In the genomic region with DNA sequence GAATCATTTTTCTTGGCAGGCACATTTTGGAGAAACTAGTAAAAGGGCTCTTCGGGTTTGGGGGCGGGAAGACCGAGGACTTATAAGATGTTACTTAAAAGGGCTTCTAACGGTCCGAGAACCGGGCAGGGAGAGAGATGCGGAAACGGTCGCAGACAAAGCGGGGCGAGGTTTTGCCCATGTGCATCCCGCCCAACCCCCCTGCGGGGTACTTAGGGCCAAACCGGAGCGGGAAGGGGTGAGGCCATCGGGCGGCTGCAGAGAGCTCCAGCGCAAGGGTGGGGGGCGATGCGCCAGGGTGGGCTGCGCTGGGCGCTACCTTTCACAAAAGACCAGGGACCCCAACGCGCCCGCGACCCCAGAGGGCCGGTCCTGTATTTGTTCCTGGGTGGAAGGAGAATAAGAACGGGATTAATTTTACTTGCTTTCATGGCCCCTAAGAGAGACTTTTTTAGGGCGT, we compare ENCODE assay signal across 8 cellular contexts. TPM values are rescaled to one million over a fixed set of nuclear protein-coding genes. Genes with fewer than 3 reads are reported as not detected.
A peak's percentile ranks its signal among the peaks of the same experiment; 100 is the strongest.
DNase-seq lines count a peak whose midpoint lies in the region; ATAC-seq and TF ChIP-seq lines count a peak whose summit lies in the region.

No MANE protein-coding gene starts in this region.

- H3K27ac ChIP-seq in Karpas-422 (ENCODE audit: low read length): peak overlapping the region; percentile 99
- H3K27ac ChIP-seq in adipose tissue (ENCODE audit: low read depth, low read length): peak overlapping the region; percentile 63
- peak overlapping the region; percentile 98 for H3K27ac ChIP-seq in left ventricle myocardium inferior (replicated peaks)

- H3K9me3 ChIP-seq in Karpas-422 (ENCODE audit: low read length) (no peaks in the 10 kb centered on the region), left ventricle myocardium inferior (replicated peaks) (no peaks in the 10 kb centered on the region)

- peak; percentile 86 for DNase-seq in COR-L47 (lab: John Stamatoyannopoulos, UW)
- peak; percentile 94 for DNase-seq in Karpas-422
- peak; percentile 70 for DNase-seq in SK-N-DZ (ENCODE audit: low spot score)
- peak; percentile 75 for DNase-seq in left ventricle myocardium inferior
- DNase-seq in posterior vena cava (ENCODE audit: low spot score): peak; percentile 92
- no peak for DNase-seq in middle frontal gyrus (ENCODE audit: extremely low spot score, low spot score)

- peaks cover 30% of the 10 kb centered on the region for H3K36me3 ChIP-seq in Karpas-422 (ENCODE audit: insufficient read depth, low read length)
- H3K36me3 ChIP-seq in left ventricle myocardium inferior: peaks cover 31% of the 10 kb centered on the region

- peak overlapping the region; percentile 96 for H3K9ac ChIP-seq in Karpas-422 (ENCODE audit: low read length)

- H3K4me3 ChIP-seq in Karpas-422 (ENCODE audit: low read length) (peak overlapping the region; percentile 98), left ventricle myocardium inferior (peak overlapping the region; percentile 95)

- intact Hi-C loops in left ventricle myocardium inferior (cut with micrococcal nuclease): no loop called here
- intact Hi-C loops in posterior vena cava (cut with DNase I): loop anchor here (2.0 to 10.0 kb wide), 2 partner anchors 32 to 96 kb away; partner anchors contain the start of gene ATAT1 (in 1 of the 2)

- H3K4me1 ChIP-seq in Karpas-422 (ENCODE audit: low read length) (peaks cover 43% of the 10 kb centered on the region), left ventricle myocardium inferior (peaks cover 86% of the 10 kb centered on the region)

- H3K9me2 ChIP-seq in Karpas-422 (replicated peaks; ENCODE audit: insufficient read depth, low read length): no peaks in the 10 kb centered on the region

- ATAC-seq in GM19467 (IDR thresholded peaks at IDR 0.05; ENCODE audit: unreplicated experiment): no peak

- 0% methylated on average over 29 of the region's 29 CpGs for WGBS in adipose tissue, 3 donors

- H3K27me3 ChIP-seq in Karpas-422 (ENCODE audit: low read length): no peaks in the 10 kb centered on the region
- no peaks in the 10 kb centered on the region for H3K27me3 ChIP-seq in left ventricle myocardium inferior (ENCODE audit: low read depth)

- TF ChIP-seq CTCF in left ventricle myocardium inferior (IDR thresholded peaks at IDR 0.05; ENCODE audit: borderline replicate concordance): no peak

- H3K79me2 ChIP-seq in Karpas-422 (ENCODE audit: low read length): peaks cover 60% of the 10 kb centered on the region

- no peak overlapping the region for H2AFZ ChIP-seq in Karpas-422 (ENCODE audit: low read length)

- H4K20me1 ChIP-seq in Karpas-422 (ENCODE audit: insufficient read depth, low read depth, low read length): peaks cover 27% of the 10 kb centered on the region

- H3K4me2 ChIP-seq in Karpas-422 (ENCODE audit: low read depth, low read length, poor library complexity, severe bottlenecking): peak overlapping the region; percentile 95

RNA-seq across cellular contexts. Expression of gene TUBB, which starts 0.6 kb away (rescaled TPM):
- 403 and 427 TPM in 2 replicates for total RNA-seq in Karpas-422 (2014; rRNA removed; shearing (Covaris generic); ENCODE audit: low replicate concordance)
- polyA plus RNA-seq in SK-N-DZ (2014; cell fraction: cytosol; rRNA removed): 1,702 and 1,814 TPM in 2 replicates
- 586 and 640 TPM in 2 replicates for polyA plus RNA-seq in SK-N-DZ (2014; cell fraction: nucleus; rRNA removed)
- polyA plus RNA-seq in adipose tissue: 100 to 1,000 TPM; 166 to 400 (median 269) TPM
- total RNA-seq in left ventricle myocardium inferior: 187 TPM
- total RNA-seq in posterior vena cava: 100 to 1,000 TPM; 342 to 378 TPM

RNA-seq across cellular contexts. Expression of gene MDC1, which starts 3.7 kb away (rescaled TPM):
- total RNA-seq in Karpas-422 (2014; rRNA removed; shearing (Covaris generic); ENCODE audit: low replicate concordance): 9.4 and 11.0 TPM in 2 replicates
- 16.8 and 18.7 TPM in 2 replicates for polyA plus RNA-seq in SK-N-DZ (2014; cell fraction: cytosol; rRNA removed)
- 28.1 and 83.2 TPM in 2 replicates for polyA plus RNA-seq in SK-N-DZ (2014; cell fraction: nucleus; rRNA removed)
- 10 to 100 TPM in 1 of 3 donors, 1 to 10 TPM in 2; 7.4 to 12.7 (median 7.8) TPM for polyA plus RNA-seq in adipose tissue
- 14.1 TPM for total RNA-seq in left ventricle myocardium inferior
- 10 to 100 TPM; 24.4 to 25.0 TPM for total RNA-seq in posterior vena cava

RNA-seq across cellular contexts. Expression of gene FLOT1, which starts 21.7 kb away (rescaled TPM):
- 58.2 and 103 TPM in 2 replicates for total RNA-seq in Karpas-422 (2014; rRNA removed; shearing (Covaris generic); ENCODE audit: low replicate concordance)
- 156 and 180 TPM in 2 replicates for polyA plus RNA-seq in SK-N-DZ (2014; cell fraction: cytosol; rRNA removed)
- 130 and 150 TPM in 2 replicates for polyA plus RNA-seq in SK-N-DZ (2014; cell fraction: nucleus; rRNA removed)
- 100 to 1,000 TPM in 2 of 3 donors, 10 to 100 TPM in 1; 87.0 to 229 (median 221) TPM for polyA plus RNA-seq in adipose tissue
- total RNA-seq in left ventricle myocardium inferior (223 TPM), posterior vena cava (100 to 1,000 TPM; 150 to 167 TPM)

RNA-seq across cellular contexts. Expression of gene IER3, which starts 23.6 kb away (rescaled TPM):
- total RNA-seq in Karpas-422 (2014; rRNA removed; shearing (Covaris generic); ENCODE audit: low replicate concordance): 0.19 and 0.54 TPM in 2 replicates
- polyA plus RNA-seq in SK-N-DZ (2014; cell fraction: cytosol; rRNA removed): 2.7 and 4.1 TPM in 2 replicates
- 1.2 and 3.6 TPM in 2 replicates for polyA plus RNA-seq in SK-N-DZ (2014; cell fraction: nucleus; rRNA removed)
- polyA plus RNA-seq in adipose tissue: 100 to 1,000 TPM in 1 of 3 donors, 10 to 100 TPM in 2; 41.6 to 402 (median 45.5) TPM
- 41.4 TPM for total RNA-seq in left ventricle myocardium inferior
- 10 to 100 TPM; 28.5 to 51.5 TPM for total RNA-seq in posterior vena cava

RNA-seq across cellular contexts. Expression of gene NRM, which starts 30.0 kb away (rescaled TPM):
- total RNA-seq in Karpas-422 (2014; rRNA removed; shearing (Covaris generic); ENCODE audit: low replicate concordance): 16.9 and 38.1 TPM in 2 replicates
- polyA plus RNA-seq in SK-N-DZ (2014; cell fraction: cytosol; rRNA removed): 27.6 and 35.7 TPM in 2 replicates
- polyA plus RNA-seq in SK-N-DZ (2014; cell fraction: nucleus; rRNA removed): 26.0 and 29.3 TPM in 2 replicates
- 1 to 10 TPM; 6.7 to 8.1 (median 7.5) TPM for polyA plus RNA-seq in adipose tissue
- total RNA-seq in left ventricle myocardium inferior (3.7 TPM), posterior vena cava (10 to 100 TPM; 14.6 to 15.5 TPM)
